11 cellular contexts compared by ENCODE assay signal in genomic region chr20:19986419-19986818, GRCh38. TPM values are rescaled to one million over a fixed set of nuclear protein-coding genes. Genes with fewer than 3 reads are reported as not detected.
DNase-seq lines count a peak whose midpoint lies in the region; ATAC-seq and TF ChIP-seq lines count a peak whose summit lies in the region.
"Had no signal": no experiment of that assay in that cellular context is flagged by ENCODE, and none has a peak within 500 bp of the region (broad histone marks: within the 10 kb centered on the region; RNA-seq: fewer than 3 reads in every experiment).

No MANE protein-coding gene starts in this region.

- H3K27ac ChIP-seq in transverse colon = peak overlapping the region; percentile 42 to 61 (median 50)
- H3K27ac ChIP-seq in Karpas-422 (ENCODE audit: low read length) = no peak overlapping the region

- H3K4me3 ChIP-seq in MG63 = no peak overlapping the region
- H3K4me3 ChIP-seq in cardiac fibroblast (replicated peaks in 1 of 2; ENCODE audit: low read depth in 2 of 2, low read length in 2 of 2) = no peak overlapping the region
- no peak overlapping the region for H3K4me3 ChIP-seq in transverse colon
- no peak overlapping the region for H3K4me3 ChIP-seq in Karpas-422 (ENCODE audit: low read length)

- in situ Hi-C loops in transverse colon (cut with MboI; ENCODE audit: low pct_ligation_motif_present in 1 of 4, low pct_unique_long_range_greater_than_20kb in 1 of 4, low sequenced_read_pairs in 3 of 4) = no loop called here

- no peak overlapping the region for H3K9ac ChIP-seq in Karpas-422 (ENCODE audit: low read length)

- no peak for ATAC-seq in stimulated activated effector memory CD8-positive, alpha-beta T cell treated with anti-CD3 and anti-CD28 coated beads, Interleukin-12 subunit alpha, Interleukin-12 subunit beta, amount 100 ng/mL, for 72 hours

- H3K27ac Mint-ChIP-seq in stimulated activated effector memory CD8-positive, alpha-beta T cell treated with anti-CD3 and anti-CD28 coated beads, Interleukin-12 subunit alpha, Interleukin-12 subunit beta, amount 100 ng/mL, for 72 hours = no peak overlapping the region
- H3K27ac Mint-ChIP-seq: activated T-helper 2 cell treated with anti-CD3 and anti-CD28 coated beads, Interferon-gamma antibody, Interleukin-2, Interleukin-4, amounts not matched to agents 10 μg/mL and 5 μg/mL and 100 μg/mL, durations not matched to agents 14 hours and 24 hours and 36 hours had no signal

- H3K4me1 Mint-ChIP-seq in stimulated activated effector memory CD8-positive, alpha-beta T cell treated with anti-CD3 and anti-CD28 coated beads, Interleukin-12 subunit alpha, Interleukin-12 subunit beta, amount 100 ng/mL, for 72 hours = no peaks in the 10 kb centered on the region

- 43 to 50% methylated on average over 5 to 6 of the region's 6 CpGs for WGBS in transverse colon (ENCODE audit: low coverage in 1 of 2), 2 donors

- H3K9me3 ChIP-seq in MG63 = no peaks in the 10 kb centered on the region
- H3K9me3 ChIP-seq in transverse colon = no peaks in the 10 kb centered on the region
- H3K9me3 ChIP-seq in Karpas-422 (ENCODE audit: low read length) = no peaks in the 10 kb centered on the region

- no peak for TF ChIP-seq EP300 in transverse colon (IDR thresholded peaks at IDR 0.05; ENCODE audit: low read depth)

- H3K36me3 Mint-ChIP-seq in stimulated activated effector memory CD8-positive, alpha-beta T cell treated with anti-CD3 and anti-CD28 coated beads, Interleukin-12 subunit alpha, Interleukin-12 subunit beta, amount 100 ng/mL, for 72 hours = no peaks in the 10 kb centered on the region

- H3K79me2 ChIP-seq in Karpas-422 (ENCODE audit: low read length) = no peaks in the 10 kb centered on the region

- H2AFZ ChIP-seq in Karpas-422 (ENCODE audit: low read length) = no peak overlapping the region

- TF ChIP-seq CTCF in cardiac fibroblast (IDR thresholded peaks at IDR 0.05; ENCODE audit: low read depth, low read length) = no peak
- TF ChIP-seq CTCF in transverse colon (IDR thresholded peaks at IDR 0.05) = no peak

- H3K4me3 Mint-ChIP-seq in stimulated activated effector memory CD8-positive, alpha-beta T cell treated with anti-CD3 and anti-CD28 coated beads, Interleukin-12 subunit alpha, Interleukin-12 subunit beta, amount 100 ng/mL, for 72 hours = no peak overlapping the region

- DNase-seq in MG63 (peak; percentile 63), cardiac fibroblast (ENCODE audit: low read depth in 2 of 2) (peak; percentile 52 to 86), islet precursor cell (peak; percentile 55), transverse colon (no peak), Karpas-422 (no peak), NCI-H2081 (lab: John Stamatoyannopoulos, UW) (no peak), NCI-H69 (lab: John Stamatoyannopoulos, UW) (no peak)
- DNase-seq in stimulated activated effector memory CD8-positive, alpha-beta T cell treated with anti-CD3 and anti-CD28 coated beads, Interleukin-12 subunit alpha, Interleukin-12 subunit beta, amount 100 ng/mL, for 72 hours (ENCODE audit: low spot score in 2 of 2) = no peak
- DNase-seq: dermis blood vessel endothelial cell, SHP77 treated with DMSO at 0.1 percent for 48 hours had no signal

- intact Hi-C loops in transverse colon (cut with DNase I; ENCODE audit: low total_unique reads) = no loop called here

- no peaks in the 10 kb centered on the region for H4K20me1 ChIP-seq in Karpas-422 (ENCODE audit: insufficient read depth, low read depth, low read length)

- H3K4me2 ChIP-seq in Karpas-422 (ENCODE audit: low read depth, low read length, poor library complexity, severe bottlenecking) = no peak overlapping the region

- TF ChIP-seq POLR2A in transverse colon (IDR thresholded peaks at IDR 0.05) = no peak

- H3K4me1 ChIP-seq in transverse colon (peaks cover 3 to 30% (median 16%) of the 10 kb centered on the region in 4 donors), Karpas-422 (ENCODE audit: low read length) (no peaks in the 10 kb centered on the region)

- no peaks in the 10 kb centered on the region for H3K9me3 Mint-ChIP-seq in stimulated activated effector memory CD8-positive, alpha-beta T cell treated with anti-CD3 and anti-CD28 coated beads, Interleukin-12 subunit alpha, Interleukin-12 subunit beta, amount 100 ng/mL, for 72 hours
- H3K9me3 Mint-ChIP-seq: activated T-helper 2 cell treated with anti-CD3 and anti-CD28 coated beads, Interferon-gamma antibody, Interleukin-2, Interleukin-4, amounts not matched to agents 10 μg/mL and 5 μg/mL and 100 μg/mL, durations not matched to agents 14 hours and 24 hours and 36 hours had no signal

- no peaks in the 10 kb centered on the region for H3K9me2 ChIP-seq in Karpas-422 (replicated peaks; ENCODE audit: insufficient read depth, low read length)

- H3K27me3 ChIP-seq in MG63 = no peaks in the 10 kb centered on the region
- H3K27me3 ChIP-seq in transverse colon = no peaks in the 10 kb centered on the region
- peaks cover 3% of the 10 kb centered on the region; the same call in 1 of the 2 replicates for H3K27me3 ChIP-seq in Karpas-422 (ENCODE audit: low read length)

- no peaks in the 10 kb centered on the region for H3K36me3 ChIP-seq in MG63
- H3K36me3 ChIP-seq in transverse colon = peaks cover 0 to 3% (median 0%) of the 10 kb centered on the region in 4 donors
- no peaks in the 10 kb centered on the region for H3K36me3 ChIP-seq in Karpas-422 (ENCODE audit: insufficient read depth, low read length)

RNA-seq across cellular contexts. Expression of gene NAA20, which starts 30.7 kb away (rescaled TPM):
- 86.6 and 105 TPM in 2 replicates for total RNA-seq in MG63 (2014; rRNA removed; shearing (Covaris generic); ENCODE audit: low replicate concordance)
- 10 to 100 TPM; 26.5 to 58.0 (median 32.7) TPM for total RNA-seq in transverse colon
- 32.8 and 39.0 TPM in 2 replicates for total RNA-seq in Karpas-422 (2014; rRNA removed; shearing (Covaris generic); ENCODE audit: low replicate concordance)

Comparison
In these comparisons a context has a peak if more than half of its experiments do, and no peak if none do; other contexts are left out.
1. DNase-seq: peak in MG63 (single experiment), cardiac fibroblast (2 of 2) and islet precursor cell (single experiment); none in transverse colon (single experiment), stimulated activated effector memory CD8-positive, alpha-beta T cell treated with anti-CD3 and anti-CD28 coated beads, Interleukin-12 subunit alpha, Interleukin-12 subunit beta, amount 100 ng/mL, for 72 hours (0 of 2), Karpas-422 (single experiment), NCI-H2081 (0 of 2) and NCI-H69 (single experiment).